In the genomic region with DNA sequence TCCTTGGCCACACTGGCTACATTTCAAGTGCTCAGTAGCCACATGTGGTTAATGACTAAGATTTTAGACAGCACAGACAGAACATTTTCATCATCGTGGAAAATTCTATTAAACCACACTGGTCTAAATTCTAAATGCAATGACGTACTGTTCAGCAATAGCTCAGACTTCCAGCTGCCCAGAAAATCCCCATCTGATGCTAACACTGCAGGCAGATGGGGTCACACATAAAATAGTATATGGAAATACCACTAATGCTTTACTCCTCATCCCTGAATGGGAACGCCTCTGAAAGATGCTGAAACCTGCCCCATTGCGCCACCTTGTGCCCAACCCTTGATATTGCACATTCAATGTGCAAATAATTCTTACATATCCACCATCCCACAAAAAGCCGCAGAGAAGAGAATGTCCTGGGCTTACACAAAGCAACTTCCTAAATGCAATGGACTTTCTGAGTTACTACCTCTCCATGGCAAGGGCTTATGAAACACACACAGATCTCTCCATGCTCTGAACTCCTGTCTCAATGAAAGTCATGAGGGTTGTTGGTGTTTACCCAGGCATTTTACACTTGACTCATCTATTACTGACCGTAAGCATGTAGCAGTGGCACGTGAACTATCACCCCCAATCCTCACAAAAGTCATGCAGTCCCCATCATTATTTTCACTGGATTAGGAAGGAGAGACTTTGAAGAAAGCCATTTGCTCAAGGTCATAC, we compare ENCODE assay signal across 8 cellular contexts. TPM values are rescaled to one million over a fixed set of nuclear protein-coding genes. Genes with fewer than 3 reads are reported as not detected.
A peak's percentile ranks its signal among the peaks of the same experiment; 100 is the strongest.
DNase-seq lines count a peak whose midpoint lies in the region; ATAC-seq, FAIRE-seq and TF ChIP-seq lines count a peak whose summit lies in the region.

No MANE protein-coding gene starts in this region.

- H2AFZ ChIP-seq in K562 (ENCODE audit: low read depth, low read length) = no peak overlapping the region

- no TSS peak for BruUV-seq in K562 (replicated peaks; lab: Mats Ljungman, UMichigan)

- H3K79me2 ChIP-seq in K562 (ENCODE audit: control insufficient read depth, insufficient read depth, low read length) = no peaks in the 10 kb centered on the region

- H3K4me1 Mint-ChIP-seq in immature natural killer cell = no peaks in the 10 kb centered on the region

- ATAC-seq in GM21367 (IDR thresholded peaks at IDR 0.05; ENCODE audit: unreplicated experiment) (peak; percentile 69), K562 (peak; percentile 90), GM21737 (IDR thresholded peaks at IDR 0.05; ENCODE audit: unreplicated experiment) (no peak)

- H3K27me3 Mint-ChIP-seq in immature natural killer cell (ENCODE audit: low read depth in 3 of 3) = peaks cover 0 to 2% (median 2%) of the 10 kb centered on the region in 3 donors

- peak in 10 of 14 donors; percentile 3 to 60 (median 24) for DNase-seq in C1 segment of cervical spinal cord (lab: John Stamatoyannopoulos, UW)
- peak; percentile 73 for DNase-seq in NCI-H1694 treated with DMSO at 0.1 percent for 48 hours (lab: John Stamatoyannopoulos, UW)
- peak; percentile 41 for DNase-seq in T-helper 9 cell
- peak; percentile 62 to 69 (median 64) for DNase-seq in K562 (ENCODE audit: extremely low read depth in 1 of 4, low spot score in 3 of 4)
- DNase-seq in immature natural killer cell = peak; percentile 27 to 46 (median 35)
- peak; percentile 31 to 60 for DNase-seq in stimulated activated CD4-positive, alpha-beta T cell treated with anti-CD3 and anti-CD28 coated beads, Interleukin-12 subunit alpha, Interleukin-12 subunit beta, amount 100 ng/mL, for 24 hours (ENCODE audit: low read depth in 2 of 2)

- H4K20me1 ChIP-seq in K562 (replicated peaks; ENCODE audit: control insufficient read depth, insufficient read depth, low read length) = no peaks in the 10 kb centered on the region

- CTCF ChIA-PET in K562 (lab: Yijun Ruan, JAX; ENCODE audit: low intra/inter-chr PET ratio) = interaction anchor here (0.7 to 4.2 kb wide), 7 partner anchors 93 to 464 kb away, joined by 3 to 65 read pairs (median 4); no protein-coding TSS in a partner anchor

- H3K4me1 ChIP-seq in K562 (replicated peaks in 1 of 2; ENCODE audit: control insufficient read depth in 2 of 2, insufficient read depth in 2 of 2, low read length in 2 of 2) = no peaks in the 10 kb centered on the region

- no peak overlapping the region for H3K27ac Mint-ChIP-seq in immature natural killer cell

- no peak overlapping the region for H3K4me3 Mint-ChIP-seq in immature natural killer cell

- no peaks in the 10 kb centered on the region for H3K9me1 ChIP-seq in K562 (ENCODE audit: control insufficient read depth, insufficient read depth, low read length)

- POLR2A ChIA-PET in K562 (lab: Yijun Ruan, JAX) = no interaction called here

- no peaks in the 10 kb centered on the region for H3K9me3 Mint-ChIP-seq in immature natural killer cell

- in situ Hi-C loops in K562 (cut with MboI) = loop anchor here (5.0 to 25.0 kb wide), 2 partner anchors 95 to 440 kb away; no protein-coding TSS in a partner anchor

- no peaks in the 10 kb centered on the region for H3K27me3 ChIP-seq in K562 (ENCODE audit: control insufficient read depth in 2 of 2, insufficient read depth in 2 of 2, low read length in 2 of 2)

- no peak overlapping the region for H3K27ac ChIP-seq in K562 (ENCODE audit: extremely low read depth, low read depth, low read length)

- TF ChIP-seq POLR2A in K562 (conservative IDR thresholded peaks at IDR 0.05) = no peak

- TF ChIP-seq RAD21 in K562 (CRISPR knock-in tag; conservative IDR thresholded peaks at IDR 0.05 in 1 of 2, IDR thresholded peaks at IDR 0.05 in 1 of 2) = peak; percentile 76 to 84

- H3K4me3 ChIP-seq in K562 = no peak overlapping the region

- peak; percentile 83 to 88 (median 87) for TF ChIP-seq CTCF in K562 (IDR thresholded peaks at IDR 0.05 in 2 of 3, conservative IDR thresholded peaks at IDR 0.05 in 1 of 3; ENCODE audit: insufficient read depth in 2 of 3, low read depth in 1 of 3, low read length in 3 of 3)

- no peaks in the 10 kb centered on the region for H3K9me3 ChIP-seq in K562 (replicated peaks; ENCODE audit: control insufficient read depth, insufficient read depth, low read depth, low read length)

- H3K36me3 ChIP-seq in K562 (ENCODE audit: control insufficient read depth, insufficient read depth, low read length) = no peaks in the 10 kb centered on the region

- intact Hi-C loops in K562 (cut with micrococcal nuclease) = loop anchor here (1.0 to 10.0 kb wide), 4 partner anchors 93 to 463 kb away; no protein-coding TSS in a partner anchor

- H3K4me2 ChIP-seq in K562 (ENCODE audit: insufficient read depth, low read length) = no peak overlapping the region

- H3K9ac ChIP-seq in K562 (ENCODE audit: insufficient read depth in 1 of 2, low read depth in 2 of 2, low read length in 2 of 2) = no peak overlapping the region

- 8% methylated on average over 7 of the region's 7 CpGs for WGBS in K562 (ENCODE audit: insufficient coverage, low coverage, missing lambda C conversion rate)

- TF ChIP-seq EP300 in K562 (IDR thresholded peaks at IDR 0.05; ENCODE audit: low read length) = no peak

- peak; percentile 91 for FAIRE-seq in K562 (lab: Jason Lieb, UNC)

- H3K36me3 Mint-ChIP-seq in immature natural killer cell = no peaks in the 10 kb centered on the region

TF ChIP-seq in K562, 482 proteins besides CTCF, POLR2A, EP300 and RAD21:
- TF ChIP-seq DEAF1 (CRISPR knock-in tag; IDR thresholded peaks at IDR 0.05) = peak; percentile 48; the same call in 1 of the 2 replicates
- TF ChIP-seq CEBPB (tag; IDR thresholded peaks at IDR 0.05) = peak; percentile 53
- no peak for TF ChIP-seq ZNF699 (CRISPR knock-in tag; IDR thresholded peaks at IDR 0.05; ENCODE audit: insufficient replicate concordance)
- no peak for TF ChIP-seq MTA3 (IDR thresholded peaks at IDR 0.05; ENCODE audit: borderline replicate concordance)
- TF ChIP-seq CEBPG (CRISPR knock-in tag; IDR thresholded peaks at IDR 0.05) = no peak
- peak; percentile 29 to 33; a peak in 1 of 4 replicates for TF ChIP-seq CEBPG (tag; conservative IDR thresholded peaks at IDR 0.05 in 1 of 2, IDR thresholded peaks at IDR 0.05 in 1 of 2)
- TF ChIP-seq, protein P1, sequence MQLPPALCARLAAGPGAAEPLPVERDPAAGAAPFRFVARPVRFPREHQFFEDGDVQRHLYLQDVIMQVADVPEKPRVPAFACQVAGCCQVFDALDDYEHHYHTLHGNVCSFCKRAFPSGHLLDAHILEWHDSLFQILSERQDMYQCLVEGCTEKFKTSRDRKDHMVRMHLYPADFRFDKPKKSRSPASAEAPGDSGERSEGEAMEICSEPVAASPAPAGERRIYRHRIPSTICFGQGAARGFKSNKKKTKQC (CRISPR knock-in tag; IDR thresholded peaks at IDR 0.05) = no peak
- no peak for TF ChIP-seq ZNF280A (IDR thresholded peaks at IDR 0.05; ENCODE audit: low read depth, partially characterized antibody)
- peak; percentile 83 for TF ChIP-seq SMC3 (conservative IDR thresholded peaks at IDR 0.05; ENCODE audit: insufficient read depth, low read depth, low read length)
- no peak for TF ChIP-seq PRPF4 (IDR thresholded peaks at IDR 0.05; ENCODE audit: insufficient read depth, low read depth, low read length, poor library complexity, severe bottlenecking)

RNA-seq across cellular contexts. Expression of gene SLC5A9, which starts 20.3 kb away (rescaled TPM):
- not detected in 2 replicates for total RNA-seq in K562 (2011; cell fraction: chromatin; rRNA removed; ENCODE audit: low replicate concordance)
- not detected in 2 replicates for total RNA-seq in K562 (2011; cell fraction: nucleolus; rRNA removed)
- total RNA-seq in K562 (2011; cell fraction: nucleoplasm; rRNA removed) = not detected in 2 replicates
- total RNA-seq in K562 (2014; rRNA removed) = not detected in 2 replicates
- not detected in 2 replicates for total RNA-seq in K562 (2014; rRNA removed; fragmentation: Illumina TruSeq; extraction: Trizol)
- total RNA-seq in K562 (2015; rRNA removed; fragmentation: Illumina TruSeq; extraction: Trizol) = not detected in 2 replicates
- not detected in 2 replicates for total RNA-seq in K562 (2021)
- polyA plus RNA-seq in K562 (2011; rRNA removed) = not detected in 2 replicates
- not detected in 2 replicates for polyA plus RNA-seq in K562 (2011; cell fraction: cytosol; rRNA removed)
- polyA plus RNA-seq in K562 (2011; cell fraction: nucleus; rRNA removed) = 0.04 TPM in 1 of 2 replicates, not detected in the other
- polyA plus RNA-seq in K562 (2012) = not detected in 2 replicates
- not detected in 2 replicates for polyA plus RNA-seq in K562 (2014; fragmentation: Illumina TruSeq; extraction: Trizol)
- not detected for polyA plus RNA-seq in K562 (2014; fragmentation: Nextera tagmentation; extraction: Ambion mirVana)
- not detected in 2 replicates for polyA plus RNA-seq in K562 (2014; rRNA removed)
- polyA minus RNA-seq in K562 (2011; rRNA and poly(A)+ RNA removed) = not detected in 2 replicates
- not detected in 2 replicates for polyA minus RNA-seq in K562 (2011; cell fraction: cytosol; rRNA and poly(A)+ RNA removed)
- not detected in 2 replicates for polyA minus RNA-seq in K562 (2011; cell fraction: nucleus; rRNA and poly(A)+ RNA removed)
- not detected for polyA plus RNA-seq in immature natural killer cell
